14 cellular contexts compared by ENCODE assay signal in genomic region chr10:72525277-72525676, GRCh38.
DNase-seq lines count a peak whose midpoint lies in the region; ATAC-seq and TF ChIP-seq lines count a peak whose summit lies in the region.
"Had no signal": no experiment of that assay in that cellular context is flagged by ENCODE, and none has a peak within 500 bp of the region (broad histone marks: within the 10 kb centered on the region; RNA-seq: fewer than 3 reads in every experiment).

No MANE protein-coding gene starts in this region.

- H3K9me3 ChIP-seq in Panc1 (ENCODE audit: control insufficient read depth, insufficient read depth, low read depth, low read length): no peaks in the 10 kb centered on the region
- no peaks in the 10 kb centered on the region for H3K9me3 ChIP-seq in neutrophil
- no peaks in the 10 kb centered on the region for H3K9me3 ChIP-seq in aorta (ENCODE audit: control insufficient read depth, low read length)

- H3K36me3 Mint-ChIP-seq in Calu3 (ENCODE audit: insufficient read depth, unreplicated experiment): no peaks in the 10 kb centered on the region

- H3K4me1 ChIP-seq in Panc1 (ENCODE audit: control insufficient read depth, insufficient read depth, low read length) (0 out of 2 replicates have a peak, but pooled peaks cover 4% of the 10 kb centered on the region), neutrophil (ENCODE audit: control insufficient read depth in 1 of 2, insufficient read depth in 1 of 2, low read depth in 1 of 2, low read length in 1 of 2) (peaks cover 25 to 26% of the 10 kb centered on the region in 2 experiments), aorta (ENCODE audit: control insufficient read depth in 1 of 2, insufficient read depth in 2 of 2, low read length in 2 of 2) (no peaks in the 10 kb centered on the region)

- ATAC-seq in Panc1 (0 out of 2 replicates have a peak, but pooled peaks have one; percentile 21), aorta (ENCODE audit: low FRiP score) (no peak), GM21390 (IDR thresholded peaks at IDR 0.05; ENCODE audit: unreplicated experiment) (no peak)
- ATAC-seq: effector memory CD8-positive, alpha-beta T cell had no signal

- DNase-seq in Calu3: peak; percentile 9
- no peak for DNase-seq in Panc1 (ENCODE audit: low read depth, low spot score)
- DNase-seq in fibroblast of the aortic adventitia (ENCODE audit: low read depth): peak; percentile 5
- DNase-seq in aorta: no peak
- no peak for DNase-seq in AML-193 (lab: John Stamatoyannopoulos, UW)
- DNase-seq in erythroblast (lab: John Stamatoyannopoulos, UW): no peak
- DNase-seq: activated CD4-positive, alpha-beta T cell treated with anti-CD3 and anti-CD28 coated beads for 48 hours; CD4-positive, alpha-beta T cell; effector memory CD8-positive, alpha-beta T cell; NCI-H1092; NCI-H446 had no signal

- in situ Hi-C loops in Panc1 (cut with HindIII; ENCODE audit: low pct_unique_long_range_greater_than_20kb, low sequenced_read_pairs): no loop called here

- H3K36me3 ChIP-seq in Panc1 (ENCODE audit: control insufficient read depth, insufficient read depth, low read length) (no peaks in the 10 kb centered on the region), neutrophil (no peaks in the 10 kb centered on the region), aorta (ENCODE audit: control insufficient read depth in 1 of 2, insufficient read depth in 2 of 2, low read length in 1 of 2) (no peaks in the 10 kb centered on the region)

- H3K27me3 ChIP-seq in Panc1 (ENCODE audit: control insufficient read depth, insufficient read depth, low read length): no peaks in the 10 kb centered on the region
- H3K27me3 ChIP-seq in neutrophil: no peaks in the 10 kb centered on the region
- no peaks in the 10 kb centered on the region for H3K27me3 ChIP-seq in aorta (ENCODE audit: control insufficient read depth in 1 of 2, insufficient read depth in 2 of 2, low read length in 1 of 2)

- no peak overlapping the region for H3K4me3 ChIP-seq in Panc1 (ENCODE audit: low read depth in 2 of 2, low read length in 2 of 2)
- H3K4me3 ChIP-seq in fibroblast of the aortic adventitia (ENCODE audit: low read depth, low read length): no peak overlapping the region
- no peak overlapping the region for H3K4me3 ChIP-seq in neutrophil (ENCODE audit: low read depth in 1 of 2, low read length in 1 of 2)
- no peak overlapping the region for H3K4me3 ChIP-seq in aorta (ENCODE audit: low read length in 2 of 2)

- H3K4me3 Mint-ChIP-seq in Calu3 (ENCODE audit: low read depth, unreplicated experiment): peak overlapping the region; percentile 3
- H3K4me3 Mint-ChIP-seq: CD4-positive, alpha-beta T cell; effector memory CD8-positive, alpha-beta T cell; T-helper 1 cell treated with Interleukin-12 subunit alpha and Interleukin-12 subunit beta and Interleukin-4 antibody, amounts not matched to agents 30 μg/mL and 1 μg/mL, for 36 hours had no signal

- no peak overlapping the region for H3K27ac Mint-ChIP-seq in Calu3 (ENCODE audit: unreplicated experiment)
- H3K27ac Mint-ChIP-seq: CD4-positive, alpha-beta T cell; effector memory CD8-positive, alpha-beta T cell; T-helper 1 cell treated with Interleukin-12 subunit alpha and Interleukin-12 subunit beta and Interleukin-4 antibody, amounts not matched to agents 30 μg/mL and 1 μg/mL, for 36 hours had no signal

- POLR2A ChIA-PET in Panc1 (lab: Charles Lee): interaction anchor here (0.6 kb wide), 1 partner anchor 76 kb away, joined by 14 read pairs; no protein-coding TSS in a partner anchor

- BruUV-seq in Calu3 (replicated peaks; lab: Mats Ljungman, UMichigan) (no TSS peak), Panc1 (replicated peaks; lab: Mats Ljungman, UMichigan) (no TSS peak)

- 68 to 69% methylated on average over 5 of the region's 5 CpGs for WGBS in aorta, 2 donors

- H3K27ac ChIP-seq in Panc1 (ENCODE audit: low read length) (no peak overlapping the region), neutrophil (peak overlapping the region; percentile 74), aorta (ENCODE audit: low read depth in 1 of 2, low read length in 2 of 2) (no peak overlapping the region)

- no peak for TF ChIP-seq POLR2A in erythroblast (IDR thresholded peaks at IDR 0.05; ENCODE audit: low read length)

- H3K9me3 Mint-ChIP-seq in Calu3 (ENCODE audit: low read depth, unreplicated experiment): no peaks in the 10 kb centered on the region
- H3K9me3 Mint-ChIP-seq: CD4-positive, alpha-beta T cell; effector memory CD8-positive, alpha-beta T cell; T-helper 1 cell treated with Interleukin-12 subunit alpha and Interleukin-12 subunit beta and Interleukin-4 antibody, amounts not matched to agents 30 μg/mL and 1 μg/mL, for 36 hours had no signal

- H3K4me1 Mint-ChIP-seq in Calu3 (ENCODE audit: low read depth, unreplicated experiment): peaks cover 19% of the 10 kb centered on the region

- TF ChIP-seq CTCF in Calu3 (IDR thresholded peaks at IDR 0.05; ENCODE audit: unreplicated experiment): no peak
- no peak for TF ChIP-seq CTCF in Panc1 (IDR thresholded peaks at IDR 0.05)
- TF ChIP-seq CTCF in fibroblast of the aortic adventitia (IDR thresholded peaks at IDR 0.05; ENCODE audit: insufficient read depth, low read length): no peak
- no peak for TF ChIP-seq CTCF in neutrophil (IDR thresholded peaks at IDR 0.05)

- CTCF ChIA-PET in Calu3 (lab: Charles Lee): interaction anchor here (0.6 to 1.0 kb wide), 3 partner anchors 24 to 198 kb away, joined by 3 to 8 read pairs (median 4); no protein-coding TSS in a partner anchor
- CTCF ChIA-PET in Panc1 (lab: Charles Lee): no interaction called here

- intact Hi-C loops in Calu3 (cut with micrococcal nuclease; ENCODE audit: unreplicated experiment) (no loop called here), Panc1 (cut with micrococcal nuclease; ENCODE audit: unreplicated experiment) (no loop called here), aorta (cut with DNase I) (no loop called here)

- H3K27me3 Mint-ChIP-seq in Calu3 (ENCODE audit: unreplicated experiment): no peaks in the 10 kb centered on the region
- H3K27me3 Mint-ChIP-seq: CD4-positive, alpha-beta T cell; effector memory CD8-positive, alpha-beta T cell had no signal

Comparison
In these comparisons a context has a peak if more than half of its experiments do, and no peak if none do; other contexts are left out.
1. DNase-seq: peak in Calu3 (single experiment) and fibroblast of the aortic adventitia (single experiment); none in Panc1 (single experiment), aorta (0 of 2), AML-193 (0 of 2) and erythroblast (0 of 2).